In genomic region chr16:30052671-30053372, GRCh38 we compare ENCODE assay signal across 8 cellular contexts. TPM values are rescaled to one million over a fixed set of nuclear protein-coding genes. Genes with fewer than 3 reads are reported as not detected.
DNase-seq lines count a peak whose midpoint lies in the region; FAIRE-seq and TF ChIP-seq lines count a peak whose summit lies in the region.

No MANE protein-coding gene starts in this region.

- no peak for TF ChIP-seq RAD21 in H1 (IDR thresholded peaks at IDR 0.05 in 1 of 2, conservative IDR thresholded peaks at IDR 0.05 in 1 of 2; ENCODE audit: low read depth in 2 of 2, low read length in 2 of 2)

- no peak overlapping the region for H3K23ac ChIP-seq in H1 (ENCODE audit: insufficient read length)
- no peak overlapping the region for H3K23ac ChIP-seq in mesendoderm (ENCODE audit: low read length)

- peak overlapping the region; percentile 68 to 80 (median 78) for H3K4me3 ChIP-seq in H1 (ENCODE audit: extremely low read depth in 1 of 4, insufficient read depth in 2 of 4, low read depth in 3 of 4, low read length in 4 of 4)
- peak overlapping the region; percentile 55 for H3K4me3 ChIP-seq in mesendoderm (ENCODE audit: low read length)

- peaks cover 0 to 4% (median 2%) of the 10 kb centered on the region in 4 experiments; a peak in 3 of 7 replicates for H3K4me1 ChIP-seq in H1 (replicated peaks in 1 of 4; ENCODE audit: control insufficient read depth in 3 of 4, insufficient read depth in 4 of 4, low read length in 3 of 4)
- H3K4me1 ChIP-seq in mesendoderm (ENCODE audit: control insufficient read depth, low read depth, low read length) = no peaks in the 10 kb centered on the region

- H3K79me1 ChIP-seq in H1 (ENCODE audit: low read depth, low read length) (no peaks in the 10 kb centered on the region), mesendoderm (ENCODE audit: low read length) (no peaks in the 10 kb centered on the region)

- H2AK5ac ChIP-seq in H1 (ENCODE audit: low read depth, low read length) = no peak overlapping the region
- no peak overlapping the region for H2AK5ac ChIP-seq in mesendoderm (ENCODE audit: low read length)

- WGBS in H1 (ENCODE audit: extremely low coverage in 1 of 2, insufficient coverage in 1 of 2, insufficient read length in 1 of 2, insufficient replicate concordance in 2 of 2, low coverage in 1 of 2, low lambda C conversion rate in 2 of 2, missing lambda C conversion rate in 1 of 2), 2 experiments = 20% methylated on average over 19 of the region's 58 CpGs; no CpG with 5 or more reads in 1 of the 2 experiments
- WGBS in mesendoderm (ENCODE audit: extremely low coverage, insufficient coverage, low lambda C conversion rate) = no CpG with 5 or more reads among the region's 58 CpGs

- H4K91ac ChIP-seq in H1 (replicated peaks; ENCODE audit: insufficient read length, low read length) = no peak overlapping the region

- H4K8ac ChIP-seq in H1 (ENCODE audit: extremely low read depth, insufficient read depth, low read length) = no peak overlapping the region
- no peak overlapping the region for H4K8ac ChIP-seq in mesendoderm (ENCODE audit: low read depth, low read length)

- TF ChIP-seq CTCF in H1 (IDR thresholded peaks at IDR 0.05; ENCODE audit: control extremely low read depth in 1 of 3, insufficient read depth in 1 of 3, low read depth in 1 of 3, low read length in 3 of 3) = no peak

- peak overlapping the region; percentile 77; the same call in 1 of the 2 replicates for H2AFZ ChIP-seq in H1 (ENCODE audit: low read length)

- no peaks in the 10 kb centered on the region for H3K79me2 ChIP-seq in H1 (ENCODE audit: control insufficient read depth in 1 of 2, insufficient read depth in 2 of 2, low read length in 2 of 2)
- no peaks in the 10 kb centered on the region for H3K79me2 ChIP-seq in mesendoderm (ENCODE audit: control insufficient read depth, insufficient read depth, low read length)

- H3K27ac ChIP-seq in H1 (ENCODE audit: low read depth, low read length) = no peak overlapping the region
- H3K27ac ChIP-seq in mesendoderm (ENCODE audit: low read depth, low read length) = no peak overlapping the region

- no peak overlapping the region for H3K4ac ChIP-seq in H1 (replicated peaks; ENCODE audit: insufficient read length, low read depth, low read length)
- no peak overlapping the region for H3K4ac ChIP-seq in mesendoderm (ENCODE audit: low read depth, low read length)

- FAIRE-seq in HTR-8/SVneo (lab: Jason Lieb, UNC) = no peak
- no peak for FAIRE-seq in H1 (lab: Jason Lieb, UNC)

- CTCF ChIA-PET in H1 (lab: Charles Lee; ENCODE audit: partially characterized antibody) = interaction anchor here (0.8 to 6.1 kb wide), 7 partner anchors 8 to 41 kb away, joined by 3 to 23 read pairs (median 3); partner anchors contain the start of gene TLCD3B

- H3K36me3 ChIP-seq in H1 (ENCODE audit: control insufficient read depth in 2 of 4, insufficient read depth in 4 of 4, low read length in 3 of 4) = no peaks in the 10 kb centered on the region
- H3K36me3 ChIP-seq in mesendoderm (ENCODE audit: control insufficient read depth, insufficient read depth, low read length) = no peaks in the 10 kb centered on the region

- H3K9ac ChIP-seq in H1 (replicated peaks in 1 of 4; ENCODE audit: extremely low read depth in 1 of 4, low read depth in 3 of 4, low read length in 3 of 4) (peak overlapping the region in 3 of 4 experiments; percentile 45 to 63 (median 53); a peak in 4 of 7 replicates), mesendoderm (ENCODE audit: low read length) (peak overlapping the region; percentile 65)

- H3K56ac ChIP-seq in H1 (replicated peaks; ENCODE audit: insufficient read length, low read depth, low read length) = peak overlapping the region; percentile 64
- peak overlapping the region; percentile 85 for H3K56ac ChIP-seq in mesendoderm (ENCODE audit: low read length)

- H3K14ac ChIP-seq in H1 (ENCODE audit: insufficient read length) = no peak overlapping the region

- H3K23me2 ChIP-seq in H1 (ENCODE audit: low read depth, low read length) = peaks cover 6% of the 10 kb centered on the region

- TF ChIP-seq POLR2A in GM19099 (IDR thresholded peaks at IDR 0.05; ENCODE audit: extremely low read depth, insufficient read length, low read depth) (peak; percentile 48), H1 (IDR thresholded peaks at IDR 0.05; ENCODE audit: control extremely low read depth in 1 of 2, low read depth in 2 of 2, low read length in 2 of 2) (no peak)

- H3K9me3 ChIP-seq in H1 (ENCODE audit: insufficient read depth in 2 of 2, low read depth in 1 of 2, low read length in 1 of 2) = no peaks in the 10 kb centered on the region

- H3K27me3 ChIP-seq in H1 (replicated peaks in 1 of 4; ENCODE audit: control insufficient read depth in 3 of 4, extremely low read depth in 1 of 4, insufficient read depth in 3 of 4, low read length in 3 of 4) (peaks cover 0 to 5% (median 2%) of the 10 kb centered on the region in 4 experiments; a peak in 2 of 7 replicates), mesendoderm (ENCODE audit: insufficient read depth, low read length, poor library complexity) (no peaks in the 10 kb centered on the region)

- H2BK12ac ChIP-seq in H1 (ENCODE audit: low read depth, low read length) = no peak overlapping the region

- no peak overlapping the region; the same call in 1 of the 2 replicates for H3K18ac ChIP-seq in H1 (ENCODE audit: extremely low read depth, low read length)
- H3K18ac ChIP-seq in mesendoderm (ENCODE audit: low read length) = peak overlapping the region; percentile 54

- H2BK5ac ChIP-seq in H1 (ENCODE audit: low read depth, low read length) = no peak overlapping the region
- H2BK5ac ChIP-seq in mesendoderm (ENCODE audit: low read length) = no peak overlapping the region

- no peaks in the 10 kb centered on the region for H4K20me1 ChIP-seq in H1 (replicated peaks in 1 of 2; ENCODE audit: control insufficient read depth in 1 of 2, insufficient read depth in 2 of 2, low read length in 2 of 2)

- H2BK15ac ChIP-seq in H1 (ENCODE audit: low read length) = no peak overlapping the region
- H2BK15ac ChIP-seq in mesendoderm (replicated peaks; ENCODE audit: low read depth) = no peak overlapping the region

- TF ChIP-seq EP300 in H1 (IDR thresholded peaks at IDR 0.05; ENCODE audit: borderline replicate concordance in 1 of 2, low read depth in 2 of 2, low read length in 2 of 2) = peak in 1 of 2 experiments; percentile 51; a peak in 1 of 3 replicates

- no peak overlapping the region for H2BK20ac ChIP-seq in H1 (ENCODE audit: low read length)

- H2BK120ac ChIP-seq in H1 (replicated peaks; ENCODE audit: low read depth, low read length) (no peak overlapping the region), mesendoderm (ENCODE audit: low read depth, low read length) (peak overlapping the region; percentile 89)

- DNase-seq in AG08395 (ENCODE audit: low spot score) = peak; percentile 97
- DNase-seq in HTR-8/SVneo (ENCODE audit: insufficient read length, low spot score) = peak; percentile 88
- DNase-seq in NK-92 (lab: John Stamatoyannopoulos, UW; ENCODE audit: unreplicated experiment) = peak; percentile 39
- DNase-seq in activated CD8-positive, alpha-beta memory T cell treated with anti-CD3 and anti-CD28 coated beads for 4 hours (ENCODE audit: low read depth in 2 of 2) = peak; percentile 73 to 78
- peak in 1 of 2 experiments; percentile 98 for DNase-seq in H1 (ENCODE audit: low read depth in 1 of 2, low spot score in 2 of 2)
- peak; percentile 94 for DNase-seq in mesendoderm
- peak; percentile 89 for DNase-seq in stimulated activated CD8-positive, alpha-beta memory T cell treated with anti-CD3 and anti-CD28 coated beads, Interleukin-12 subunit alpha, Interleukin-12 subunit beta, amount 100 ng/mL, for 1 hour (ENCODE audit: low read depth)

- H3K4me2 ChIP-seq in H1 (ENCODE audit: insufficient read depth in 1 of 2, low read depth in 2 of 2, low read length in 2 of 2) (peak overlapping the region; percentile 76 to 94), mesendoderm (ENCODE audit: low read length) (peak overlapping the region; percentile 59)

- H4K5ac ChIP-seq in H1 (ENCODE audit: insufficient read length, low read depth, low read length) (no peak overlapping the region), mesendoderm (ENCODE audit: low read length) (no peak overlapping the region)

- POLR2A ChIA-PET in H1 (lab: Charles Lee; ENCODE audit: partially characterized antibody) = interaction anchor here (0.8 to 7.6 kb wide), 7 partner anchors 9 to 243 kb away, joined by 3 to 88 read pairs (median 4); partner anchors contain the start of genes ALDOA and TLCD3B

RNA-seq across cellular contexts. Expression of gene ALDOA, which starts 12.7 kb away (rescaled TPM):
- total RNA-seq in H1 (2021; fragmentation: NEBNext Ultra II Directional; extraction: Animal tissue kit (Norgen Biotek cat#: 25700)) = 1,083 and 1,146 TPM in 2 replicates
- 1,072 and 1,397 TPM in 2 replicates for polyA plus RNA-seq in H1 (2011; rRNA removed)
- 884 TPM for polyA plus RNA-seq in H1 (2011; cell fraction: cytosol; rRNA removed)
- polyA plus RNA-seq in H1 (2011; cell fraction: nucleus; rRNA removed) = 1,022 TPM
- polyA plus RNA-seq in H1 (2012, experiment 1 of 2) = 986 to 1,460 TPM (median 1,381 TPM) in 4 replicates
- 2,176 TPM for polyA plus RNA-seq in H1 (2012, experiment 2 of 2)
- 777 TPM for polyA plus RNA-seq in H1 (2013, experiment 1 of 2)
- polyA plus RNA-seq in H1 (2013, experiment 2 of 2) = 779 TPM
- polyA minus RNA-seq in H1 (2011; rRNA and poly(A)+ RNA removed) = 753 and 900 TPM in 2 replicates
- 734 TPM for polyA minus RNA-seq in H1 (2011; cell fraction: cytosol; rRNA and poly(A)+ RNA removed)
- polyA minus RNA-seq in H1 (2011; cell fraction: nucleus; rRNA and poly(A)+ RNA removed) = 382 TPM
- polyA plus RNA-seq in mesendoderm (2013, experiment 1 of 2) = 759 TPM
- polyA plus RNA-seq in mesendoderm (2013, experiment 2 of 2) = 778 TPM

RNA-seq across cellular contexts. Expression of gene TLCD3B, which starts 21.8 kb away (rescaled TPM):
- total RNA-seq in H1 (2021; fragmentation: NEBNext Ultra II Directional; extraction: Animal tissue kit (Norgen Biotek cat#: 25700)) = 26.9 and 27.8 TPM in 2 replicates
- 15.2 and 23.0 TPM in 2 replicates for polyA plus RNA-seq in H1 (2011; rRNA removed)
- polyA plus RNA-seq in H1 (2011; cell fraction: cytosol; rRNA removed) = 10.8 TPM
- polyA plus RNA-seq in H1 (2011; cell fraction: nucleus; rRNA removed) = 27.6 TPM
- polyA plus RNA-seq in H1 (2012, experiment 1 of 2) = 22.8 to 38.2 TPM (median 34.6 TPM) in 4 replicates
- polyA plus RNA-seq in H1 (2012, experiment 2 of 2) = 27.3 TPM
- 20.8 TPM for polyA plus RNA-seq in H1 (2013, experiment 1 of 2)
- polyA plus RNA-seq in H1 (2013, experiment 2 of 2) = 21.9 TPM
- polyA minus RNA-seq in H1 (2011; rRNA and poly(A)+ RNA removed) = 12.2 and 15.3 TPM in 2 replicates
- 26.3 TPM for polyA minus RNA-seq in H1 (2011; cell fraction: cytosol; rRNA and poly(A)+ RNA removed)
- polyA minus RNA-seq in H1 (2011; cell fraction: nucleus; rRNA and poly(A)+ RNA removed) = 7.4 TPM
- 3.4 TPM for polyA plus RNA-seq in mesendoderm (2013, experiment 1 of 2)
- polyA plus RNA-seq in mesendoderm (2013, experiment 2 of 2) = 3.9 TPM

RNA-seq across cellular contexts. Expression of gene PPP4C, which starts 23.0 kb away (rescaled TPM):
- total RNA-seq in H1 (2021; fragmentation: NEBNext Ultra II Directional; extraction: Animal tissue kit (Norgen Biotek cat#: 25700)) = 148 TPM in 2 replicates
- polyA plus RNA-seq in H1 (2011; rRNA removed) = 298 and 355 TPM in 2 replicates
- 266 TPM for polyA plus RNA-seq in H1 (2011; cell fraction: cytosol; rRNA removed)
- 241 TPM for polyA plus RNA-seq in H1 (2011; cell fraction: nucleus; rRNA removed)
- polyA plus RNA-seq in H1 (2012, experiment 1 of 2) = 134 to 209 TPM (median 190 TPM) in 4 replicates
- polyA plus RNA-seq in H1 (2012, experiment 2 of 2) = 229 TPM
- polyA plus RNA-seq in H1 (2013, experiment 1 of 2) = 96.9 TPM
- polyA plus RNA-seq in H1 (2013, experiment 2 of 2) = 101 TPM
- 329 and 355 TPM in 2 replicates for polyA minus RNA-seq in H1 (2011; rRNA and poly(A)+ RNA removed)
- 125 TPM for polyA minus RNA-seq in H1 (2011; cell fraction: cytosol; rRNA and poly(A)+ RNA removed)
- polyA minus RNA-seq in H1 (2011; cell fraction: nucleus; rRNA and poly(A)+ RNA removed) = 62.4 TPM
- 94.2 TPM for polyA plus RNA-seq in mesendoderm (2013, experiment 1 of 2)
- polyA plus RNA-seq in mesendoderm (2013, experiment 2 of 2) = 93.5 TPM

RNA-seq across cellular contexts. Expression of gene C16orf92, which starts 29.8 kb away (rescaled TPM):
- not detected in 2 replicates for total RNA-seq in H1 (2021; fragmentation: NEBNext Ultra II Directional; extraction: Animal tissue kit (Norgen Biotek cat#: 25700))
- polyA plus RNA-seq in H1 (2011; rRNA removed) = not detected in 2 replicates
- not detected for polyA plus RNA-seq in H1 (2011; cell fraction: cytosol; rRNA removed)
- not detected for polyA plus RNA-seq in H1 (2011; cell fraction: nucleus; rRNA removed)
- polyA plus RNA-seq in H1 (2012, experiment 1 of 2) = 0.42 to 1.2 TPM (median 0.98 TPM) in 3 of 4 replicates, not detected in the other
- polyA plus RNA-seq in H1 (2012, experiment 2 of 2) = not detected
- polyA plus RNA-seq in H1 (2013, experiment 1 of 2) = not detected
- not detected for polyA plus RNA-seq in H1 (2013, experiment 2 of 2)
- not detected in 2 replicates for polyA minus RNA-seq in H1 (2011; rRNA and poly(A)+ RNA removed)
- not detected for polyA minus RNA-seq in H1 (2011; cell fraction: cytosol; rRNA and poly(A)+ RNA removed)
- polyA minus RNA-seq in H1 (2011; cell fraction: nucleus; rRNA and poly(A)+ RNA removed) = not detected
- not detected for polyA plus RNA-seq in mesendoderm (2013, experiment 1 of 2)
- not detected for polyA plus RNA-seq in mesendoderm (2013, experiment 2 of 2)

RNA-seq across cellular contexts. Expression of gene TBX6, which starts 38.9 kb away (rescaled TPM):
- total RNA-seq in H1 (2021; fragmentation: NEBNext Ultra II Directional; extraction: Animal tissue kit (Norgen Biotek cat#: 25700)) = 2.3 and 2.8 TPM in 2 replicates
- polyA plus RNA-seq in H1 (2011; rRNA removed) = 2.2 and 3.6 TPM in 2 replicates
- polyA plus RNA-seq in H1 (2011; cell fraction: cytosol; rRNA removed) = 1.5 TPM
- 4.9 TPM for polyA plus RNA-seq in H1 (2011; cell fraction: nucleus; rRNA removed)
- polyA plus RNA-seq in H1 (2012, experiment 1 of 2) = 2.1 to 4.8 TPM (median 3.4 TPM) in 4 replicates
- 3.3 TPM for polyA plus RNA-seq in H1 (2012, experiment 2 of 2)
- 2.4 TPM for polyA plus RNA-seq in H1 (2013, experiment 1 of 2)
- polyA plus RNA-seq in H1 (2013, experiment 2 of 2) = 2.0 TPM
- 0.20 and 0.44 TPM in 2 replicates for polyA minus RNA-seq in H1 (2011; rRNA and poly(A)+ RNA removed)
- 1.6 TPM for polyA minus RNA-seq in H1 (2011; cell fraction: cytosol; rRNA and poly(A)+ RNA removed)
- 1.8 TPM for polyA minus RNA-seq in H1 (2011; cell fraction: nucleus; rRNA and poly(A)+ RNA removed)
- polyA plus RNA-seq in mesendoderm (2013, experiment 1 of 2) = 2.4 TPM
- polyA plus RNA-seq in mesendoderm (2013, experiment 2 of 2) = 2.1 TPM
